27 cellular contexts compared by ENCODE assay signal in genomic region chr13:52638929-52639328, GRCh38. TPM values are rescaled to one million over a fixed set of nuclear protein-coding genes. Genes with fewer than 3 reads are reported as not detected.
DNase-seq lines count a peak whose midpoint lies in the region; ATAC-seq, FAIRE-seq and TF ChIP-seq lines count a peak whose summit lies in the region.
"Had no signal": no experiment of that assay in that cellular context is flagged by ENCODE, and none has a peak within 500 bp of the region (broad histone marks: within the 10 kb centered on the region; RNA-seq: fewer than 3 reads in every experiment).

No MANE protein-coding gene starts in this region.

- TF ChIP-seq CTCF in endothelial cell (IDR thresholded peaks at IDR 0.05; ENCODE audit: unreplicated experiment) (no peak), mucosa of descending colon (IDR thresholded peaks at IDR 0.05) (no peak)

- H3K27ac Mint-ChIP-seq in activated T-cell treated with anti-CD3 and anti-CD28 coated beads, Interleukin-2, amount 50 U/mL, for 24 hours = peak overlapping the region; percentile 61
- peak overlapping the region; percentile 57 for H3K27ac Mint-ChIP-seq in endothelial cell (ENCODE audit: unreplicated experiment)
- H3K27ac Mint-ChIP-seq: B cell; CD14-positive monocyte; CD4-positive, alpha-beta memory T cell; CD4-positive, CD25-positive, alpha-beta regulatory T cell had no signal

- no peaks in the 10 kb centered on the region for H3K4me1 Mint-ChIP-seq in activated T-cell treated with anti-CD3 and anti-CD28 coated beads, Interleukin-2, amount 50 U/mL, for 24 hours (ENCODE audit: low read depth)
- H3K4me1 Mint-ChIP-seq in endothelial cell (ENCODE audit: unreplicated experiment) = no peaks in the 10 kb centered on the region
- H3K4me1 Mint-ChIP-seq: CD8-positive, alpha-beta memory T cell had no signal

- ATAC-seq in mucosa of descending colon (peak; percentile 57), HG03095 (IDR thresholded peaks at IDR 0.05; ENCODE audit: unreplicated experiment) (no peak)
- ATAC-seq: A549, GM12878 had no signal

- no peak for DNase-seq in activated T-cell treated with anti-CD3 and anti-CD28 coated beads, Interleukin-2, amount 50 U/mL, for 24 hours
- DNase-seq in activated T-cell treated with anti-CD3 and anti-CD28 coated beads for 4 hours (no peak), endothelial cell (ENCODE audit: low spot score) (no peak), mucosa of descending colon (no peak), cardiac septum (ENCODE audit: low spot score) (no peak), GM19239 (ENCODE audit: insufficient read length, low spot score) (no peak)
- DNase-seq: AML-193; C1 segment of cervical spinal cord; CD4-positive, alpha-beta memory T cell; CD4-positive, CD25-positive, alpha-beta regulatory T cell; CD8-positive, alpha-beta memory T cell; COR-L47; DMS 273 treated with DMSO at 0.1 percent for 48 hours; DMS153; DMS53; DMS79; DND-41; EL; GDM1 had no signal

- no peak overlapping the region for H3K4me3 Mint-ChIP-seq in activated T-cell treated with anti-CD3 and anti-CD28 coated beads, Interleukin-2, amount 50 U/mL, for 24 hours
- H3K4me3 Mint-ChIP-seq in endothelial cell (ENCODE audit: unreplicated experiment) = no peak overlapping the region
- H3K4me3 Mint-ChIP-seq: B cell; CD14-positive monocyte; CD4-positive, alpha-beta memory T cell; CD4-positive, CD25-positive, alpha-beta regulatory T cell; CD8-positive, alpha-beta memory T cell had no signal

- peaks cover 81% of the 10 kb centered on the region for H3K36me3 Mint-ChIP-seq in activated T-cell treated with anti-CD3 and anti-CD28 coated beads, Interleukin-2, amount 50 U/mL, for 24 hours (ENCODE audit: low read depth)
- H3K36me3 Mint-ChIP-seq in endothelial cell (ENCODE audit: low read depth, unreplicated experiment) = peaks cover 48% of the 10 kb centered on the region

- intact Hi-C loops in mucosa of descending colon (cut with DNase I, micrococcal nuclease) (no loop called here), cardiac septum (cut with DNase I) (no loop called here)

- no peak overlapping the region for H3K4me3 ChIP-seq in BLaER1 treated with 17β-estradiol and CSF1 and Interleukin-3, amounts not matched to agents 10 nM and 100 nM
- H3K4me3 ChIP-seq in mucosa of descending colon = no peak overlapping the region
- H3K4me3 ChIP-seq: A549, GM12878 had no signal

- peak overlapping the region in 9 of 11 experiments; percentile 19 to 82 (median 35); a peak in 13 of 22 replicates for H3K4me2 ChIP-seq in BLaER1 treated with 17β-estradiol and CSF1 and Interleukin-3, amounts not matched to agents 10 nM and 100 nM
- H3K4me2 ChIP-seq: A549 had no signal

- FAIRE-seq in GM19239 (lab: Jason Lieb, UNC) = no peak
- FAIRE-seq: A549, GM12878, GM18507 had no signal

- H4K20me1 ChIP-seq in BLaER1 treated with 17β-estradiol and CSF1 and Interleukin-3, amounts not matched to agents 10 nM and 100 nM = no peaks in the 10 kb centered on the region

- H3K9me3 ChIP-seq in BLaER1 treated with 17β-estradiol and CSF1 and Interleukin-3, amounts not matched to agents 10 nM and 100 nM (replicated peaks in 1 of 11) = no peaks in the 10 kb centered on the region
- H3K9me3 ChIP-seq in mucosa of descending colon = no peaks in the 10 kb centered on the region
- H3K9me3 ChIP-seq: A549 had no signal

- H3K36me3 ChIP-seq in BLaER1 treated with 17β-estradiol and CSF1 and Interleukin-3, amounts not matched to agents 10 nM and 100 nM = peaks cover 6 to 72% (median 36%) of the 10 kb centered on the region in 11 experiments; a peak in 21 of 22 replicates
- no peaks in the 10 kb centered on the region for H3K36me3 ChIP-seq in mucosa of descending colon (ENCODE audit: low read depth)

- no peaks in the 10 kb centered on the region for H3K9me3 Mint-ChIP-seq in activated T-cell treated with anti-CD3 and anti-CD28 coated beads, Interleukin-2, amount 50 U/mL, for 24 hours
- no peaks in the 10 kb centered on the region for H3K9me3 Mint-ChIP-seq in endothelial cell (ENCODE audit: unreplicated experiment)
- H3K9me3 Mint-ChIP-seq: CD14-positive monocyte; CD4-positive, alpha-beta memory T cell; CD4-positive, CD25-positive, alpha-beta regulatory T cell; CD8-positive, alpha-beta memory T cell had no signal

- 0 out of 22 replicates have a peak overlapping the region, but pooled peaks of 1 of the 11 experiments have one; percentile 15 for H3K9ac ChIP-seq in BLaER1 treated with 17β-estradiol and CSF1 and Interleukin-3, amounts not matched to agents 10 nM and 100 nM

- H3K27ac ChIP-seq in BLaER1 treated with 17β-estradiol and CSF1 and Interleukin-3, amounts not matched to agents 10 nM and 100 nM = peak overlapping the region in 1 of 11 experiments; percentile 15; a peak in 1 of 22 replicates
- H3K27ac ChIP-seq: 22Rv1, A549 had no signal

- no peaks in the 10 kb centered on the region for H3K27me3 ChIP-seq in BLaER1 treated with 17β-estradiol and CSF1 and Interleukin-3, amounts not matched to agents 10 nM and 100 nM

- peaks cover 5 to 24% (median 12%) of the 10 kb centered on the region in 10 experiments; a peak in 18 of 20 replicates for H3K4me1 ChIP-seq in BLaER1 treated with 17β-estradiol and CSF1 and Interleukin-3, amounts not matched to agents 10 nM and 100 nM
- no peaks in the 10 kb centered on the region for H3K4me1 ChIP-seq in mucosa of descending colon (ENCODE audit: low read depth)
- H3K4me1 ChIP-seq: A549 had no signal

- no peaks in the 10 kb centered on the region for H3K27me3 Mint-ChIP-seq in activated T-cell treated with anti-CD3 and anti-CD28 coated beads, Interleukin-2, amount 50 U/mL, for 24 hours
- H3K27me3 Mint-ChIP-seq in endothelial cell (ENCODE audit: unreplicated experiment) = peaks cover 4% of the 10 kb centered on the region
- H3K27me3 Mint-ChIP-seq: B cell; CD4-positive, alpha-beta memory T cell; CD4-positive, CD25-positive, alpha-beta regulatory T cell; CD8-positive, alpha-beta memory T cell had no signal

RNA-seq across cellular contexts. Expression of gene HNRNPA1L2, which starts 3.3 kb away (rescaled TPM):
- 40.4 TPM for total RNA-seq in endothelial cell (ENCODE audit: unreplicated experiment)
- 1 to 10 TPM; 4.5 to 5.2 (median 5.0) TPM for total RNA-seq in mucosa of descending colon
- 4.3 TPM for total RNA-seq in cardiac septum

RNA-seq across cellular contexts. Expression of gene SUGT1, which starts 13.7 kb away (rescaled TPM):
- total RNA-seq in endothelial cell (ENCODE audit: unreplicated experiment) (71.8 TPM), mucosa of descending colon (10 to 100 TPM; 41.3 to 57.7 (median 44.6) TPM), cardiac septum (49.1 TPM)
